ENCODE assay signal across 25 cellular contexts in genomic region chr13:96652506-96652905, GRCh38.
"Had no signal": no experiment of that assay in that cellular context is flagged by ENCODE, and none has a peak within 500 bp of the region (broad histone marks: within the 10 kb centered on the region; RNA-seq: fewer than 3 reads in every experiment).

No MANE protein-coding gene starts in this region.

- H3K36me3 ChIP-seq: adrenal gland, lower lobe of right lung, spleen, thoracic aorta, vagina had no signal

- H3K4me1 ChIP-seq: adrenal gland, lower lobe of right lung, spleen, vagina had no signal

- H3K9me3 ChIP-seq: adrenal gland, lower lobe of right lung, thoracic aorta, vagina had no signal

- H3K4me3 ChIP-seq: adrenal gland, lower lobe of right lung, spleen, thoracic aorta, vagina had no signal

- H3K27me3 ChIP-seq: adrenal gland, spleen, vagina had no signal

- DNase-seq: activated CD4-positive, alpha-beta T cell treated with anti-CD3 and anti-CD28 coated beads for 1 hour; activated CD4-positive, alpha-beta T cell treated with anti-CD3 and anti-CD28 coated beads, Interleukin-2, amount 50 U/mL, for 1 hour; activated CD8-positive, alpha-beta T cell treated with anti-CD3 and anti-CD28 coated beads, Interleukin-2, amount 10 ng/mL, durations not matched to agents 7 days and 5 days; activated gamma-delta T cell treated with Interleukin-2 at 50 U/mL for 16 hours; adrenal gland; cerebellar nuclear complex; cortex of kidney; endodermal cell; foreskin melanocyte; glutamatergic neuron; hypothalamus; left colon; lower lobe of right lung; naive thymus-derived CD4-positive, alpha-beta T cell; occipital lobe; spleen; stimulated activated CD4-positive, alpha-beta T cell treated with anti-CD3 and anti-CD28 coated beads, Interleukin-4, amount 100 ng/mL, for 1 hour; stimulated activated naive CD4-positive, alpha-beta T cell; T-helper 9 cell had no signal

- ATAC-seq: activated CD8-positive, alpha-beta T cell treated with anti-CD3 and anti-CD28 coated beads, Interleukin-2, amount 10 ng/mL, durations not matched to agents 7 days and 5 days; left colon; lower lobe of right lung; naive thymus-derived CD4-positive, alpha-beta T cell; sciatic nerve had no signal

- H3K27ac ChIP-seq: adrenal gland, epithelial cell of prostate, lower lobe of right lung, spleen, thoracic aorta, vagina had no signal

- FAIRE-seq: astrocyte, islet of Langerhans had no signal
